Comparison of ENCODE assay signal across 1 cellular context in the genomic region with DNA sequence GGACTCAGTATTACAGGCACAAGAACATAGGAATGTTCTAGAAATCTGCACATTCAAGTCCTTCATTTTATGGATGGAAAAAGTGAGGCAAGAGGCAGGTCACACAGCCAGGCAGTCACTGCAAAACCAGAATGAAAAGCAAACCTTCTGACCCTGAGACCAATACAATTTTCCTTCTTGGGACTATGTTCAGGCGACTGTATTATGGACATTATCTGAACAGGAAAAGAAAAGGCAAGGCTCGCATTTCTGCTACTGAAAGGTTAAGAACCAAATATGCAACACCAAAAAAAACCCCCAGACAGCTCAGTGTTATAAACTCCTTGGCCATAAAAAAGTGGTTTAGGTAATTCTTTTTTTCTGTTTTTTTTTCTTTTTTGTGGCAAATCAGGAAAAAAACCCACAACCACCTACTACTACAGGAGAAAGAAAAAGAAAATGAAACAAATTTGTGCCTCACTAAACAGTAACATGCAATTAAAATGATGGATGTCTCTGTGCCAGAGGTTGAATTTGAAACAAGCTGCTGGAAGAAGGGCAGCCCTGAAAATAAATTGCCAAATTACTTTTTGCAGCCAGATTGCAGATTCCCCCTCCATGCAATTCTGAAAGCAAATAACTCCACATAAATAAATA.
TF ChIP-seq lines count a peak whose summit lies in the region.

No MANE protein-coding gene starts in this region.

TF ChIP-seq in HEK293, 187 proteins besides CTCF, POLR2A, EP300 and RAD21 (continued from another document):
- TF ChIP-seq, protein P1, sequence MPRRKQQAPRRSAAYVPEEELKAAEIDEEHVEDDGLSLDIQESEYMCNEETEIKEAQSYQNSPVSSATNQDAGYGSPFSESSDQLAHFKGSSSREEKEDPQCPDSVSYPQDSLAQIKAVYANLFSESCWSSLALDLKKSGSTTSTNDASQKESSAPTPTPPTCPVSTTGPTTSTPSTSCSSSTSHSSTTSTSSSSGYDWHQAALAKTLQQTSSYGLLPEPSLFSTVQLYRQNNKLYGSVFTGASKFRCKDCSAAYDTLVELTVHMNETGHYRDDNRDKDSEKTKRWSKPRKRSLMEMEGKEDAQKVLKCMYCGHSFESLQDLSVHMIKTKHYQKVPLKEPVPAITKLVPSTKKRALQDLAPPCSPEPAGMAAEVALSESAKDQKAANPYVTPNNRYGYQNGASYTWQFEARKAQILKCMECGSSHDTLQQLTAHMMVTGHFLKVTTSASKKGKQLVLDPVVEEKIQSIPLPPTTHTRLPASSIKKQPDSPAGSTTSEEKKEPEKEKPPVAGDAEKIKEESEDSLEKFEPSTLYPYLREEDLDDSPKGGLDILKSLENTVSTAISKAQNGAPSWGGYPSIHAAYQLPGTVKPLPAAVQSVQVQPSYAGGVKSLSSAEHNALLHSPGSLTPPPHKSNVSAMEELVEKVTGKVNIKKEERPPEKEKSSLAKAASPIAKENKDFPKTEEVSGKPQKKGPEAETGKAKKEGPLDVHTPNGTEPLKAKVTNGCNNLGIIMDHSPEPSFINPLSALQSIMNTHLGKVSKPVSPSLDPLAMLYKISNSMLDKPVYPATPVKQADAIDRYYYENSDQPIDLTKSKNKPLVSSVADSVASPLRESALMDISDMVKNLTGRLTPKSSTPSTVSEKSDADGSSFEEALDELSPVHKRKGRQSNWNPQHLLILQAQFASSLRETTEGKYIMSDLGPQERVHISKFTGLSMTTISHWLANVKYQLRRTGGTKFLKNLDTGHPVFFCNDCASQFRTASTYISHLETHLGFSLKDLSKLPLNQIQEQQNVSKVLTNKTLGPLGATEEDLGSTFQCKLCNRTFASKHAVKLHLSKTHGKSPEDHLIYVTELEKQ (tag by site-specific recombination; IDR thresholded peaks at IDR 0.05; ENCODE audit: borderline replicate concordance): no peak
- TF ChIP-seq SP3 (tag by site-specific recombination; IDR thresholded peaks at IDR 0.05): no peak
- TF ChIP-seq, protein P2, sequence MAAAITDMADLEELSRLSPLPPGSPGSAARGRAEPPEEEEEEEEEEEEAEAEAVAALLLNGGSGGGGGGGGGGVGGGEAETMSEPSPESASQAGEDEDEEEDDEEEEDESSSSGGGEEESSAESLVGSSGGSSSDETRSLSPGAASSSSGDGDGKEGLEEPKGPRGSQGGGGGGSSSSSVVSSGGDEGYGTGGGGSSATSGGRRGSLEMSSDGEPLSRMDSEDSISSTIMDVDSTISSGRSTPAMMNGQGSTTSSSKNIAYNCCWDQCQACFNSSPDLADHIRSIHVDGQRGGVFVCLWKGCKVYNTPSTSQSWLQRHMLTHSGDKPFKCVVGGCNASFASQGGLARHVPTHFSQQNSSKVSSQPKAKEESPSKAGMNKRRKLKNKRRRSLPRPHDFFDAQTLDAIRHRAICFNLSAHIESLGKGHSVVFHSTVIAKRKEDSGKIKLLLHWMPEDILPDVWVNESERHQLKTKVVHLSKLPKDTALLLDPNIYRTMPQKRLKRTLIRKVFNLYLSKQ (tag by site-specific recombination; IDR thresholded peaks at IDR 0.05; ENCODE audit: borderline replicate concordance): no peak
- TF ChIP-seq ZXDB (tag by site-specific recombination; IDR thresholded peaks at IDR 0.05): no peak
- TF ChIP-seq ZNF398 (tag by site-specific recombination; IDR thresholded peaks at IDR 0.05): no peak
- TF ChIP-seq ZNF175 (tag by site-specific recombination; IDR thresholded peaks at IDR 0.05): no peak
- TF ChIP-seq, protein P3, sequence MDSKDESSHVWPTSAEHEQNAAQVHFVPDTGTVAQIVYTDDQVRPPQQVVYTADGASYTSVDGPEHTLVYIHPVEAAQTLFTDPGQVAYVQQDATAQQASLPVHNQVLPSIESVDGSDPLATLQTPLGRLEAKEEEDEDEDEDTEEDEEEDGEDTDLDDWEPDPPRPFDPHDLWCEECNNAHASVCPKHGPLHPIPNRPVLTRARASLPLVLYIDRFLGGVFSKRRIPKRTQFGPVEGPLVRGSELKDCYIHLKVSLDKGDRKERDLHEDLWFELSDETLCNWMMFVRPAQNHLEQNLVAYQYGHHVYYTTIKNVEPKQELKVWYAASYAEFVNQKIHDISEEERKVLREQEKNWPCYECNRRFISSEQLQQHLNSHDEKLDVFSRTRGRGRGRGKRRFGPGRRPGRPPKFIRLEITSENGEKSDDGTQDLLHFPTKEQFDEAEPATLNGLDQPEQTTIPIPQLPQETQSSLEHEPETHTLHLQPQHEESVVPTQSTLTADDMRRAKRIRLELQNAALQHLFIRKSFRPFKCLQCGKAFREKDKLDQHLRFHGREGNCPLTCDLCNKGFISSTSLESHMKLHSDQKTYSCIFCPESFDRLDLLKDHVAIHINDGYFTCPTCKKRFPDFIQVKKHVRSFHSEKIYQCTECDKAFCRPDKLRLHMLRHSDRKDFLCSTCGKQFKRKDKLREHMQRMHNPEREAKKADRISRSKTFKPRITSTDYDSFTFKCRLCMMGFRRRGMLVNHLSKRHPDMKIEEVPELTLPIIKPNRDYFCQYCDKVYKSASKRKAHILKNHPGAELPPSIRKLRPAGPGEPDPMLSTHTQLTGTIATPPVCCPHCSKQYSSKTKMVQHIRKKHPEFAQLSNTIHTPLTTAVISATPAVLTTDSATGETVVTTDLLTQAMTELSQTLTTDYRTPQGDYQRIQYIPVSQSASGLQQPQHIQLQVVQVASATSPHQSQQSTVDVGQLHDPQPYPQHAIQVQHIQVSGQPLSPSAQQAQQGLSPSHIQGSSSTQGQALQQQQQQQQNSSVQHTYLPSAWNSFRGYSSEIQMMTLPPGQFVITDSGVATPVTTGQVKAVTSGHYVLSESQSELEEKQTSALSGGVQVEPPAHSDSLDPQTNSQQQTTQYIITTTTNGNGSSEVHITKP (tag by site-specific recombination; IDR thresholded peaks at IDR 0.05): no peak
- no peak for TF ChIP-seq ZNF426 (tag by site-specific recombination; IDR thresholded peaks at IDR 0.05)
- TF ChIP-seq ZNF704 (tag by site-specific recombination; IDR thresholded peaks at IDR 0.05): no peak
- TF ChIP-seq SP7 (tag by site-specific recombination; IDR thresholded peaks at IDR 0.05): peak; percentile 26; the same call in 1 of the 2 replicates
- no peak for TF ChIP-seq SALL2 (tag by site-specific recombination; IDR thresholded peaks at IDR 0.05; ENCODE audit: borderline replicate concordance)
- TF ChIP-seq ZNF837 (tag by site-specific recombination; IDR thresholded peaks at IDR 0.05): no peak
- TF ChIP-seq PRDM6 (tag by site-specific recombination; IDR thresholded peaks at IDR 0.05): peak; percentile 81
- TF ChIP-seq MYNN (tag by site-specific recombination; IDR thresholded peaks at IDR 0.05; ENCODE audit: borderline replicate concordance): no peak
- TF ChIP-seq, protein P4, sequence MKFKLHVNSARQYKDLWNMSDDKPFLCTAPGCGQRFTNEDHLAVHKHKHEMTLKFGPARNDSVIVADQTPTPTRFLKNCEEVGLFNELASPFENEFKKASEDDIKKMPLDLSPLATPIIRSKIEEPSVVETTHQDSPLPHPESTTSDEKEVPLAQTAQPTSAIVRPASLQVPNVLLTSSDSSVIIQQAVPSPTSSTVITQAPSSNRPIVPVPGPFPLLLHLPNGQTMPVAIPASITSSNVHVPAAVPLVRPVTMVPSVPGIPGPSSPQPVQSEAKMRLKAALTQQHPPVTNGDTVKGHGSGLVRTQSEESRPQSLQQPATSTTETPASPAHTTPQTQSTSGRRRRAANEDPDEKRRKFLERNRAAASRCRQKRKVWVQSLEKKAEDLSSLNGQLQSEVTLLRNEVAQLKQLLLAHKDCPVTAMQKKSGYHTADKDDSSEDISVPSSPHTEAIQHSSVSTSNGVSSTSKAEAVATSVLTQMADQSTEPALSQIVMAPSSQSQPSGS (tag by site-specific recombination; IDR thresholded peaks at IDR 0.05; ENCODE audit: low read depth): no peak
- TF ChIP-seq ZEB2 (tag by site-specific recombination; IDR thresholded peaks at IDR 0.05): no peak
- TF ChIP-seq GLI2 (tag by site-specific recombination; IDR thresholded peaks at IDR 0.05; ENCODE audit: borderline replicate concordance, low read depth): no peak
- TF ChIP-seq ZNF654 (tag by site-specific recombination; IDR thresholded peaks at IDR 0.05; ENCODE audit: low read depth): no peak
- no peak for TF ChIP-seq ZNF600 (tag by site-specific recombination; IDR thresholded peaks at IDR 0.05)
